12 cellular contexts compared by ENCODE assay signal in genomic region chr10:13658256-13658655, GRCh38.
"Had no signal": no experiment of that assay in that cellular context is flagged by ENCODE, and none has a peak within 500 bp of the region (broad histone marks: within the 10 kb centered on the region; RNA-seq: fewer than 3 reads in every experiment).

No MANE protein-coding gene starts in this region.

- ATAC-seq: activated T-cell treated with anti-CD3 and anti-CD28 coated beads, Interleukin-2, amount 50 U/mL, for 4 hours; upper lobe of right lung had no signal

- H3K4me3 Mint-ChIP-seq: activated T-cell treated with anti-CD3 and anti-CD28 coated beads, Interleukin-2, amount 50 U/mL, for 4 hours; nephron progenitor cell had no signal

- H3K4me3 ChIP-seq: adrenal gland, testis, upper lobe of right lung had no signal

- H3K9me3 ChIP-seq: adrenal gland, testis, upper lobe of right lung had no signal

- H3K27ac ChIP-seq: adrenal gland, epithelial cell of prostate, testis had no signal

- H3K27ac Mint-ChIP-seq: nephron progenitor cell had no signal

- H3K4me1 ChIP-seq: testis had no signal

- H3K27me3 ChIP-seq: adrenal gland, testis, upper lobe of right lung had no signal

- H3K9me3 Mint-ChIP-seq: activated T-cell treated with anti-CD3 and anti-CD28 coated beads, Interleukin-2, amount 50 U/mL, for 4 hours; nephron progenitor cell had no signal

- DNase-seq: activated effector memory CD4-positive, alpha-beta T cell treated with anti-CD3 and anti-CD28 coated beads, Interleukin-2, amount 50 U/mL, for 16 hours; activated T-cell treated with anti-CD3 and anti-CD28 coated beads, Interleukin-2, amount 50 U/mL, for 4 hours; adrenal gland; cortex of kidney; effector memory CD4-positive, alpha-beta T cell; left cardiac atrium; nephron progenitor cell; stimulated activated CD4-positive, alpha-beta T cell treated with anti-CD3 and anti-CD28 coated beads, Interleukin-2, amount 100 ng/mL, for 48 hours; stimulated activated naive CD4-positive, alpha-beta T cell treated with Interleukin-2 at 50 U/mL for 16 hours; testis; upper lobe of right lung had no signal
